Comparison of ENCODE assay signal across 14 cellular contexts in genomic region chr2:23694058-23695045, GRCh38.
"Had no signal": no experiment of that assay in that cellular context is flagged by ENCODE, and none has a peak within 500 bp of the region (broad histone marks: within the 10 kb centered on the region; RNA-seq: fewer than 3 reads in every experiment).

No MANE protein-coding gene starts in this region.

- H3K27ac ChIP-seq: body of pancreas, pancreas, transverse colon had no signal

- H3K4me3 ChIP-seq: body of pancreas, pancreas, transverse colon had no signal

- H3K27me3 ChIP-seq: body of pancreas, pancreas, transverse colon had no signal

- H3K36me3 ChIP-seq: pancreas, transverse colon had no signal

- H3K27me3 Mint-ChIP-seq: activated CD4-positive, alpha-beta T cell treated with anti-CD3 and anti-CD28 coated beads, Interleukin-2, amount 10 ng/mL, durations not matched to agents 24 days and 14 days; activated naive CD8-positive, alpha-beta T cell; stimulated activated memory B cell treated with anti-CD40 and anti-IgM and Interleukin-4, amounts not matched to agents 10 μg/mL and 1 μg/mL and 100 μg/mL, for 72 hours had no signal

- H3K36me3 Mint-ChIP-seq: activated naive CD8-positive, alpha-beta T cell had no signal

- H3K4me1 ChIP-seq: body of pancreas, pancreas had no signal

- H3K9me3 Mint-ChIP-seq: activated CD4-positive, alpha-beta T cell treated with anti-CD3 and anti-CD28 coated beads, Interleukin-2, amount 10 ng/mL, durations not matched to agents 24 days and 14 days; stimulated activated memory B cell treated with anti-CD40 and anti-IgM and Interleukin-4, amounts not matched to agents 10 μg/mL and 1 μg/mL and 100 μg/mL, for 72 hours; T-helper 1 cell treated with Interleukin-12 subunit alpha and Interleukin-12 subunit beta and Interleukin-4 antibody, amounts not matched to agents 30 μg/mL and 1 μg/mL, for 36 hours had no signal

- H3K27ac Mint-ChIP-seq: activated CD4-positive, alpha-beta T cell treated with anti-CD3 and anti-CD28 coated beads, Interleukin-2, amount 10 ng/mL, durations not matched to agents 24 days and 14 days; activated naive CD8-positive, alpha-beta T cell; stimulated activated memory B cell treated with anti-CD40 and anti-IgM and Interleukin-4, amounts not matched to agents 10 μg/mL and 1 μg/mL and 100 μg/mL, for 72 hours; T-helper 1 cell treated with Interleukin-12 subunit alpha and Interleukin-12 subunit beta and Interleukin-4 antibody, amounts not matched to agents 30 μg/mL and 1 μg/mL, for 36 hours had no signal

- H3K4me3 Mint-ChIP-seq: activated CD4-positive, alpha-beta T cell treated with anti-CD3 and anti-CD28 coated beads, Interleukin-2, amount 10 ng/mL, durations not matched to agents 24 days and 14 days; activated naive CD8-positive, alpha-beta T cell; stimulated activated memory B cell treated with anti-CD40 and anti-IgM and Interleukin-4, amounts not matched to agents 10 μg/mL and 1 μg/mL and 100 μg/mL, for 72 hours; T-helper 1 cell treated with Interleukin-12 subunit alpha and Interleukin-12 subunit beta and Interleukin-4 antibody, amounts not matched to agents 30 μg/mL and 1 μg/mL, for 36 hours had no signal

- DNase-seq: activated CD4-positive, alpha-beta T cell treated with anti-CD3 and anti-CD28 coated beads, Interleukin-2, amount 10 ng/mL, durations not matched to agents 24 days and 14 days; activated CD4-positive, CD25-positive, alpha-beta regulatory T cell; activated CD8-positive, alpha-beta memory T cell treated with anti-CD3 and anti-CD28 coated beads, Interleukin-2, amount 50 U/mL, for 48 hours; amniotic stem cell; body of pancreas; effector CD8-positive, alpha-beta T cell; foreskin fibroblast; stimulated activated CD4-positive, alpha-beta T cell treated with anti-CD3 and anti-CD28 coated beads, Interleukin-2, amount 100 ng/mL, for 48 hours; substantia nigra; transverse colon had no signal

- H3K9me3 ChIP-seq: body of pancreas, pancreas, transverse colon had no signal

- ATAC-seq: body of pancreas; pancreas; stimulated activated memory B cell treated with anti-CD40 and anti-IgM and Interleukin-4, amounts not matched to agents 10 μg/mL and 1 μg/mL and 100 μg/mL, for 72 hours had no signal

- H3K4me1 Mint-ChIP-seq: activated CD4-positive, alpha-beta T cell treated with anti-CD3 and anti-CD28 coated beads, Interleukin-2, amount 10 ng/mL, durations not matched to agents 24 days and 14 days; stimulated activated memory B cell treated with anti-CD40 and anti-IgM and Interleukin-4, amounts not matched to agents 10 μg/mL and 1 μg/mL and 100 μg/mL, for 72 hours had no signal
